ENCODE assay signal across 8 cellular contexts in genomic region chr2:64608867-64609228, GRCh38. TPM values are rescaled to one million over a fixed set of nuclear protein-coding genes. Genes with fewer than 3 reads are reported as not detected.
DNase-seq lines count a peak whose midpoint lies in the region; ATAC-seq and TF ChIP-seq lines count a peak whose summit lies in the region.

No MANE protein-coding gene starts in this region.

- DNase-seq in CD14-positive monocyte (ENCODE audit: low spot score) (no peak), adrenal gland (peak in 1 of 7 donors; percentile 51), lung (ENCODE audit: low spot score) (no peak), aorta (peak in 1 of 2 donors; percentile 58), NCI-H1105 treated with DMSO at 0.1 percent for 48 hours (lab: John Stamatoyannopoulos, UW) (no peak), globus pallidus (ENCODE audit: low spot score) (no peak), NCI-H2227 treated with DMSO at 0.1 percent for 48 hours (lab: John Stamatoyannopoulos, UW) (no peak)

- H3K27ac ChIP-seq in adrenal gland: peak overlapping the region in 3 of 5 donors; percentile 49 to 66 (median 51)
- H3K27ac ChIP-seq in lung (ENCODE audit: low read depth in 1 of 2, low read length in 1 of 2): peak overlapping the region in 1 of 2 donors; percentile 17
- no peak overlapping the region for H3K27ac ChIP-seq in aorta (ENCODE audit: low read depth in 1 of 2, low read length in 2 of 2)

- H3K27ac Mint-ChIP-seq in CD14-positive monocyte: peak overlapping the region in 6 of 7 donors; percentile 78 to 93 (median 89)

- H3K4me1 ChIP-seq in adrenal gland (replicated peaks in 1 of 2) (peaks cover 4 to 10% of the 10 kb centered on the region in 2 donors), lung (ENCODE audit: control insufficient read depth in 2 of 2, insufficient read depth in 2 of 2, low read length in 2 of 2) (no peaks in the 10 kb centered on the region), aorta (ENCODE audit: control insufficient read depth in 1 of 2, insufficient read depth in 2 of 2, low read length in 2 of 2) (no peaks in the 10 kb centered on the region)

- H3K36me3 Mint-ChIP-seq in CD14-positive monocyte: peaks cover 0 to 2% of the 10 kb centered on the region in 2 donors

- H3K4me3 Mint-ChIP-seq in CD14-positive monocyte: peak overlapping the region; percentile 77 to 86

- TF ChIP-seq CTCF in CD14-positive monocyte (IDR thresholded peaks at IDR 0.05) (no peak), adrenal gland (IDR thresholded peaks at IDR 0.05) (no peak), lung (IDR thresholded peaks at IDR 0.05; ENCODE audit: control extremely low read depth, extremely low read depth) (no peak)

- H3K9me3 Mint-ChIP-seq in CD14-positive monocyte: peaks cover 5 to 7% (median 6%) of the 10 kb centered on the region in 7 donors

- peaks cover 1 to 8% (median 3%) of the 10 kb centered on the region in 3 donors for H3K27me3 Mint-ChIP-seq in CD14-positive monocyte (ENCODE audit: low read depth in 3 of 3)

- intact Hi-C loops in CD14-positive monocyte (cut with micrococcal nuclease) (loop anchor here (5.0 kb wide), 1 partner anchor 33 kb away; no protein-coding TSS in a partner anchor), adrenal gland (cut with DNase I) (no loop called here), aorta (cut with DNase I) (no loop called here)

- peaks cover 30% of the 10 kb centered on the region for H3K4me1 Mint-ChIP-seq in CD14-positive monocyte

- no peaks in the 10 kb centered on the region for H3K36me3 ChIP-seq in adrenal gland (replicated peaks in 1 of 2)
- H3K36me3 ChIP-seq in lung (ENCODE audit: control insufficient read depth in 2 of 2, insufficient read depth in 2 of 2, low read length in 2 of 2): no peaks in the 10 kb centered on the region
- no peaks in the 10 kb centered on the region for H3K36me3 ChIP-seq in aorta (ENCODE audit: control insufficient read depth in 1 of 2, insufficient read depth in 2 of 2, low read length in 1 of 2)

- WGBS in adrenal gland, 4 donors: 27 to 48% (median 32%) methylated on average over 7 to 20 of the region's 20 CpGs
- WGBS in lung, 2 donors: 5 to 11% methylated on average over 11 to 20 of the region's 20 CpGs
- WGBS in aorta, 2 donors: 33 to 35% methylated on average over 19 to 20 of the region's 20 CpGs

- H3K4me3 ChIP-seq in adrenal gland (peak overlapping the region in 1 of 4 donors; percentile 50), lung (peak overlapping the region; percentile 20), aorta (ENCODE audit: low read length in 2 of 2) (peak overlapping the region in 1 of 2 donors; percentile 12)

- H3K27me3 ChIP-seq in adrenal gland: no peaks in the 10 kb centered on the region
- no peaks in the 10 kb centered on the region for H3K27me3 ChIP-seq in lung (ENCODE audit: control insufficient read depth, insufficient read depth)
- H3K27me3 ChIP-seq in aorta (ENCODE audit: control insufficient read depth in 1 of 2, insufficient read depth in 2 of 2, low read length in 1 of 2): no peaks in the 10 kb centered on the region

- ATAC-seq in HG03064 (IDR thresholded peaks at IDR 0.05; ENCODE audit: low read depth, unreplicated experiment) (peak; percentile 4), lung (ENCODE audit: insufficient read depth, low FRiP score) (peak; percentile 12), aorta (ENCODE audit: low FRiP score) (peak; percentile 17)

- no peak for TF ChIP-seq POLR2A in adrenal gland (IDR thresholded peaks at IDR 0.05)

- H3K9me3 ChIP-seq in adrenal gland (replicated peaks in 1 of 3) (no peaks in the 10 kb centered on the region), lung (ENCODE audit: control insufficient read depth in 2 of 2, insufficient read depth in 1 of 2, low read length in 1 of 2) (no peaks in the 10 kb centered on the region), aorta (ENCODE audit: control insufficient read depth, low read length) (no peaks in the 10 kb centered on the region)

RNA-seq across cellular contexts. Expression of gene SERTAD2, which starts 44.9 kb away (rescaled TPM):
- 1 to 10 TPM; 8.5 to 8.8 TPM for polyA plus RNA-seq in CD14-positive monocyte
- 10 to 100 TPM in 6 of 8 donors, 1 to 10 TPM in 2; 6.5 to 15.8 (median 13.0) TPM for total RNA-seq in adrenal gland
- polyA plus RNA-seq in adrenal gland: 10 to 100 TPM in 1 of 3 donors, 1 to 10 TPM in 2; 5.1 to 18.3 (median 9.5) TPM
- 10 to 100 TPM; 19.3 to 26.7 TPM for total RNA-seq in lung
- polyA plus RNA-seq in lung: 10 to 100 TPM in 1 of 2 donors, 1 to 10 TPM in 1; 7.9 to 11.6 TPM
- total RNA-seq in aorta: 10 to 100 TPM; 23.5 to 27.4 TPM
- polyA plus RNA-seq in aorta: 10 to 100 TPM in 1 of 2 donors, 1 to 10 TPM in 1; 4.6 to 17.7 TPM

Comparison
In these comparisons a context has a peak if more than half of its experiments do, and no peak if none do; other contexts are left out.
1. H3K27ac ChIP-seq: peak in adrenal gland (3 of 5); none in aorta (0 of 2).
2. intact Hi-C loops: an anchor here in CD14-positive monocyte (5.0 kb wide); none called in adrenal gland and aorta.
3. Peak in every context shown above with its lines, with median percentiles within 50 percentile points of each other: ATAC-seq.